Comparison of ENCODE assay signal across 1 cellular context in the genomic region with DNA sequence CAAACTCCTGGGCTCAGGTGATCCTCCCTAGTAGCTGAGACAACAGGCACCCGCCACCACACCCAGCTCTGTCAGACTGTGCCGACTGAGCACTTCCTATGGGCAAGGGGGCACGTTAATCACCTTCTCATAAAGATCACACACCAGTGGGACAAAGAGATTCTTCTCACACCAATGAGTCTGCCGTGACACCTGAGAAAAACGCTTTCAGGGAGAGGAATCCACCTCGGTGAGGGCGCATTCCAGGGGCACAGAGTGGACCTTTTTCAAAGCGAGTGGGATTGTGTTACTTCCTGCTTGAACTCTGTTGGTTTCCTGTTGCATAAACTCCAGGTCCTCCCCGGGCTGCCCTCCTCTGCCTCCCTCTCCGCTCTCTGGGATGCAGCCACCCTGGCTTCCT.
TF ChIP-seq lines count a peak whose summit lies in the region.

No MANE protein-coding gene starts in this region.

TF ChIP-seq in H1, 55 proteins besides CTCF, POLR2A, EP300 and RAD21:
- TF ChIP-seq TEAD4 (IDR thresholded peaks at IDR 0.05; ENCODE audit: low read depth, low read length) (peak; percentile 60; the same call in 1 of the 2 replicates), RFX5 (IDR thresholded peaks at IDR 0.05; ENCODE audit: borderline replicate concordance, low read depth, low read length) (no peak), KDM1A (IDR thresholded peaks at IDR 0.05; ENCODE audit: borderline replicate concordance, low read length) (no peak)
